ENCODE assay signal across 1 cellular context in the genomic region with DNA sequence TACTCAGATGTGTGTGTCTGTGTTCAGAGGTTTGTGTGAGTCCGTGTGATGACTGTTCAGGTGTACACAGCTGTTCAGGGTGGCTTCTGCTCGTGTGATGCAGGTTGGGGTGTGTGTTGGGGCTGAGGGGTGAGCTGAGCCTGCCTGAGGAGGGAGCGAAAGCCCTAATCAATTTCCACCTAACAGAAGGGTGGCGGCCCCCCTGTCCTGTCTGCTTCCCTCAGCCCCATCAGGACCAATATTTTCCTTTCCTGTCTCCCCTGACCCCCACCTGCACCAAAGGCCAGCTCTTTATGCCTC.
TF ChIP-seq lines count a peak whose summit lies in the region.

No MANE protein-coding gene starts in this region.

TF ChIP-seq in HepG2, 621 proteins besides CTCF, POLR2A, EP300 and RAD21:
- TF ChIP-seq ZFY (CRISPR knock-in tag; IDR thresholded peaks at IDR 0.05) (no peak), ZNF703 (CRISPR knock-in tag; IDR thresholded peaks at IDR 0.05; ENCODE audit: borderline replicate concordance) (no peak), FOXA3 (CRISPR knock-in tag; IDR thresholded peaks at IDR 0.05) (no peak), ZNF430 (CRISPR knock-in tag; IDR thresholded peaks at IDR 0.05) (no peak), SMARCE1 (IDR thresholded peaks at IDR 0.05; ENCODE audit: borderline replicate concordance) (no peak), ZBTB42 (CRISPR knock-in tag; IDR thresholded peaks at IDR 0.05) (no peak), GFI1 (CRISPR knock-in tag; IDR thresholded peaks at IDR 0.05; ENCODE audit: borderline replicate concordance) (no peak), FOXJ3 (CRISPR knock-in tag; IDR thresholded peaks at IDR 0.05; ENCODE audit: borderline replicate concordance) (no peak), ZNF646 (CRISPR knock-in tag; IDR thresholded peaks at IDR 0.05) (peak; percentile 80), ZSCAN5A (CRISPR knock-in tag; IDR thresholded peaks at IDR 0.05; ENCODE audit: borderline replicate concordance) (no peak), ZNF550 (CRISPR knock-in tag; IDR thresholded peaks at IDR 0.05; ENCODE audit: borderline replicate concordance) (no peak), REL (CRISPR knock-in tag; conservative IDR thresholded peaks at IDR 0.05) (no peak), ESRRA (CRISPR knock-in tag; IDR thresholded peaks at IDR 0.05; ENCODE audit: low read depth) (no peak), NPAS2 (CRISPR knock-in tag; IDR thresholded peaks at IDR 0.05; ENCODE audit: borderline replicate concordance) (0 out of 2 replicates have a peak, but pooled peaks have one; percentile 45)
- TF ChIP-seq, protein P1, sequence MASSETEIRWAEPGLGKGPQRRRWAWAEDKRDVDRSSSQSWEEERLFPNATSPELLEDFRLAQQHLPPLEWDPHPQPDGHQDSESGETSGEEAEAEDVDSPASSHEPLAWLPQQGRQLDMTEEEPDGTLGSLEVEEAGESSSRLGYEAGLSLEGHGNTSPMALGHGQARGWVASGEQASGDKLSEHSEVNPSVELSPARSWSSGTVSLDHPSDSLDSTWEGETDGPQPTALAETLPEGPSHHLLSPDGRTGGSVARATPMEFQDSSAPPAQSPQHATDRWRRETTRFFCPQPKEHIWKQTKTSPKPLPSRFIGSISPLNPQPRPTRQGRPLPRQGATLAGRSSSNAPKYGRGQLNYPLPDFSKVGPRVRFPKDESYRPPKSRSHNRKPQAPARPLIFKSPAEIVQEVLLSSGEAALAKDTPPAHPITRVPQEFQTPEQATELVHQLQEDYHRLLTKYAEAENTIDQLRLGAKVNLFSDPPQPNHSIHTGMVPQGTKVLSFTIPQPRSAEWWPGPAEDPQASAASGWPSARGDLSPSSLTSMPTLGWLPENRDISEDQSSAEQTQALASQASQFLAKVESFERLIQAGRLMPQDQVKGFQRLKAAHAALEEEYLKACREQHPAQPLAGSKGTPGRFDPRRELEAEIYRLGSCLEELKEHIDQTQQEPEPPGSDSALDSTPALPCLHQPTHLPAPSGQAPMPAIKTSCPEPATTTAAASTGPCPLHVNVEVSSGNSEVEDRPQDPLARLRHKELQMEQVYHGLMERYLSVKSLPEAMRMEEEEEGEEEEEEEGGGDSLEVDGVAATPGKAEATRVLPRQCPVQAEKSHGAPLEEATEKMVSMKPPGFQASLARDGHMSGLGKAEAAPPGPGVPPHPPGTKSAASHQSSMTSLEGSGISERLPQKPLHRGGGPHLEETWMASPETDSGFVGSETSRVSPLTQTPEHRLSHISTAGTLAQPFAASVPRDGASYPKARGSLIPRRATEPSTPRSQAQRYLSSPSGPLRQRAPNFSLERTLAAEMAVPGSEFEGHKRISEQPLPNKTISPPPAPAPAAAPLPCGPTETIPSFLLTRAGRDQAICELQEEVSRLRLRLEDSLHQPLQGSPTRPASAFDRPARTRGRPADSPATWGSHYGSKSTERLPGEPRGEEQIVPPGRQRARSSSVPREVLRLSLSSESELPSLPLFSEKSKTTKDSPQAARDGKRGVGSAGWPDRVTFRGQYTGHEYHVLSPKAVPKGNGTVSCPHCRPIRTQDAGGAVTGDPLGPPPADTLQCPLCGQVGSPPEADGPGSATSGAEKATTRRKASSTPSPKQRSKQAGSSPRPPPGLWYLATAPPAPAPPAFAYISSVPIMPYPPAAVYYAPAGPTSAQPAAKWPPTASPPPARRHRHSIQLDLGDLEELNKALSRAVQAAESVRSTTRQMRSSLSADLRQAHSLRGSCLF (CRISPR knock-in tag; IDR thresholded peaks at IDR 0.05; ENCODE audit: borderline replicate concordance), result no peak
- TF ChIP-seq, protein P2, sequence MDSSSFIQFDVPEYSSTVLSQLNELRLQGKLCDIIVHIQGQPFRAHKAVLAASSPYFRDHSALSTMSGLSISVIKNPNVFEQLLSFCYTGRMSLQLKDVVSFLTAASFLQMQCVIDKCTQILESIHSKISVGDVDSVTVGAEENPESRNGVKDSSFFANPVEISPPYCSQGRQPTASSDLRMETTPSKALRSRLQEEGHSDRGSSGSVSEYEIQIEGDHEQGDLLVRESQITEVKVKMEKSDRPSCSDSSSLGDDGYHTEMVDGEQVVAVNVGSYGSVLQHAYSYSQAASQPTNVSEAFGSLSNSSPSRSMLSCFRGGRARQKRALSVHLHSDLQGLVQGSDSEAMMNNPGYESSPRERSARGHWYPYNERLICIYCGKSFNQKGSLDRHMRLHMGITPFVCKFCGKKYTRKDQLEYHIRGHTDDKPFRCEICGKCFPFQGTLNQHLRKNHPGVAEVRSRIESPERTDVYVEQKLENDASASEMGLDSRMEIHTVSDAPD (CRISPR knock-in tag; IDR thresholded peaks at IDR 0.05), result no peak
- TF ChIP-seq, protein P3, sequence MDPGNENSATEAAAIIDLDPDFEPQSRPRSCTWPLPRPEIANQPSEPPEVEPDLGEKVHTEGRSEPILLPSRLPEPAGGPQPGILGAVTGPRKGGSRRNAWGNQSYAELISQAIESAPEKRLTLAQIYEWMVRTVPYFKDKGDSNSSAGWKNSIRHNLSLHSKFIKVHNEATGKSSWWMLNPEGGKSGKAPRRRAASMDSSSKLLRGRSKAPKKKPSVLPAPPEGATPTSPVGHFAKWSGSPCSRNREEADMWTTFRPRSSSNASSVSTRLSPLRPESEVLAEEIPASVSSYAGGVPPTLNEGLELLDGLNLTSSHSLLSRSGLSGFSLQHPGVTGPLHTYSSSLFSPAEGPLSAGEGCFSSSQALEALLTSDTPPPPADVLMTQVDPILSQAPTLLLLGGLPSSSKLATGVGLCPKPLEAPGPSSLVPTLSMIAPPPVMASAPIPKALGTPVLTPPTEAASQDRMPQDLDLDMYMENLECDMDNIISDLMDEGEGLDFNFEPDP (CRISPR knock-in tag; conservative IDR thresholded peaks at IDR 0.05), result 0 out of 2 replicates have a peak, but pooled peaks have one; percentile 61
TF ChIP-seq in HepG2: peak in this region for 3.
